Comparison of ENCODE assay signal across 8 cellular contexts in the genomic region with DNA sequence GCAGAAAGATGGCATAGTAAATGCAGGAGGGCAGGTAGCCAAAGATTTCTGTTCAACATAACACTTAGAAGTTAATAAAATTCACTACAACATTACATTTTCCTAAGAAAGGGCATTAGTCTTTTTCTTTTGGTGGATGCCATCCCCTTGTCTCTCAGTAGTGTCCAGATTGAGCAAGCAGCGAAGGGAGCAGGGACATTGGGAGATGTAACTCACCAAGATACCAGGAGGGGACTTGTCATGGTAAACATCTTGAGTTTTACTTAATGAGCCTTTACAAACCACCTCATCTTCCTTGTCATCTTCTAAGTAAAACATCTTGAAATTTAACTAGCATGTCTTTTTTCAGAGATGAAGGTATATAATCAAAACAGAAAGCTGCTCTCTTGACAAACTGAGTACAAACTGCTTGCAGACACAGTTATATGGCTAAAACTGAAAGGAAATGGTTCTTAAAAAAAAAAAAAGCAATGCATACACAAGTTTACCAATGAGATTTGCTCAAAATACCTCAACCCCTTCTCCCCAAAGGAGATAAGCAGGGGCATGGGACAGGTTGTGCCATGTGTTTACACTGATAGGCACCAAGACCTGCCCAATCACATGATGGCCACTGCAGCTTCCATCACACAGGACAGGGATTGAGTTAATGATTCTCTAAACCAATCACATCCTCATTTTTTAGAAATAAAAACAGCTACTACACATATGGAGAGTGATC. TPM values are rescaled to one million over a fixed set of nuclear protein-coding genes. Genes with fewer than 3 reads are reported as not detected.
DNase-seq lines count a peak whose midpoint lies in the region; ATAC-seq and TF ChIP-seq lines count a peak whose summit lies in the region.

No MANE protein-coding gene starts in this region.

- DNase-seq in GM23248 = peak; percentile 54
- no peak for DNase-seq in T-helper 2 cell treated with Interferon-gamma antibody and Interleukin-4, amounts not matched to agents 5 μg/mL and 100 μg/mL, for 36 hours (ENCODE audit: low spot score)
- no peak for DNase-seq in stimulated activated effector memory CD8-positive, alpha-beta T cell treated with anti-CD3 and anti-CD28 coated beads, Interleukin-12 subunit alpha, Interleukin-12 subunit beta, amount 100 ng/mL, for 72 hours (ENCODE audit: low spot score in 2 of 2)
- no peak for DNase-seq in stimulated activated CD8-positive, alpha-beta memory T cell treated with anti-CD3 and anti-CD28 coated beads, Interleukin-4, amount 100 ng/mL, for 48 hours

- no peak for ATAC-seq in gastroesophageal sphincter
- ATAC-seq in stimulated activated effector memory CD8-positive, alpha-beta T cell treated with anti-CD3 and anti-CD28 coated beads, Interleukin-12 subunit alpha, Interleukin-12 subunit beta, amount 100 ng/mL, for 72 hours = peak; percentile 37
- no peak for ATAC-seq in HG03457 (IDR thresholded peaks at IDR 0.05; ENCODE audit: unreplicated experiment)
- no peak for ATAC-seq in GM18870 (IDR thresholded peaks at IDR 0.05; ENCODE audit: unreplicated experiment)
- no peak for ATAC-seq in GM21447 (IDR thresholded peaks at IDR 0.05; ENCODE audit: unreplicated experiment)

- H3K4me3 ChIP-seq in GM23248 (peak overlapping the region; percentile 45), gastroesophageal sphincter (no peak overlapping the region)

- no peak overlapping the region for H2AFZ ChIP-seq in GM23248

- no peak for TF ChIP-seq EP300 in gastroesophageal sphincter (IDR thresholded peaks at IDR 0.05)

- peak in 1 of 4 experiments; percentile 18 for TF ChIP-seq CTCF in gastroesophageal sphincter (IDR thresholded peaks at IDR 0.05)

- peaks cover 75% of the 10 kb centered on the region for H3K4me1 ChIP-seq in GM23248 (ENCODE audit: insufficient read depth)
- H3K4me1 ChIP-seq in gastroesophageal sphincter = peaks cover 35 to 90% (median 42%) of the 10 kb centered on the region in 3 donors

- H3K4me2 ChIP-seq in GM23248 (ENCODE audit: unreplicated experiment) = peak overlapping the region; percentile 82

- peak overlapping the region; percentile 60 for H3K9ac ChIP-seq in GM23248

- peaks cover 97% of the 10 kb centered on the region for H3K79me2 ChIP-seq in GM23248 (ENCODE audit: insufficient read depth)

- 48 to 54% methylated on average over 1 of the region's 1 CpG for WGBS in GM23248 (ENCODE audit: low coverage in 1 of 2, low lambda C conversion rate in 2 of 2, missing lambda C conversion rate in 2 of 2), 2 experiments
- WGBS in gastroesophageal sphincter (ENCODE audit: low coverage in 1 of 2), 2 donors = 78 to 82% methylated on average over 1 of the region's 1 CpG

- H4K20me1 ChIP-seq in GM23248 (ENCODE audit: insufficient read depth) = no peaks in the 10 kb centered on the region

- H3K27me3 Mint-ChIP-seq in T-helper 2 cell treated with Interferon-gamma antibody and Interleukin-4, amounts not matched to agents 5 μg/mL and 100 μg/mL, for 36 hours (ENCODE audit: low read depth) = no peaks in the 10 kb centered on the region

- H3K9me3 Mint-ChIP-seq in T-helper 2 cell treated with Interferon-gamma antibody and Interleukin-4, amounts not matched to agents 5 μg/mL and 100 μg/mL, for 36 hours = no peaks in the 10 kb centered on the region
- no peaks in the 10 kb centered on the region for H3K9me3 Mint-ChIP-seq in stimulated activated effector memory CD8-positive, alpha-beta T cell treated with anti-CD3 and anti-CD28 coated beads, Interleukin-12 subunit alpha, Interleukin-12 subunit beta, amount 100 ng/mL, for 72 hours

- peak overlapping the region; percentile 87 for H3K27ac Mint-ChIP-seq in T-helper 2 cell treated with Interferon-gamma antibody and Interleukin-4, amounts not matched to agents 5 μg/mL and 100 μg/mL, for 36 hours
- peak overlapping the region; percentile 89 for H3K27ac Mint-ChIP-seq in stimulated activated effector memory CD8-positive, alpha-beta T cell treated with anti-CD3 and anti-CD28 coated beads, Interleukin-12 subunit alpha, Interleukin-12 subunit beta, amount 100 ng/mL, for 72 hours

- H3K36me3 Mint-ChIP-seq in T-helper 2 cell treated with Interferon-gamma antibody and Interleukin-4, amounts not matched to agents 5 μg/mL and 100 μg/mL, for 36 hours (ENCODE audit: low read depth) = peaks cover 15% of the 10 kb centered on the region
- H3K36me3 Mint-ChIP-seq in stimulated activated effector memory CD8-positive, alpha-beta T cell treated with anti-CD3 and anti-CD28 coated beads, Interleukin-12 subunit alpha, Interleukin-12 subunit beta, amount 100 ng/mL, for 72 hours = peaks cover 21% of the 10 kb centered on the region

- no peaks in the 10 kb centered on the region for H3K9me2 ChIP-seq in GM23248 (ENCODE audit: insufficient read depth)

- H3K36me3 ChIP-seq in GM23248 (ENCODE audit: low read depth) (no peaks in the 10 kb centered on the region), gastroesophageal sphincter (no peaks in the 10 kb centered on the region)

- peaks cover 66% of the 10 kb centered on the region for H3F3A ChIP-seq in GM23248 (ENCODE audit: insufficient read depth)

- in situ Hi-C loops in GM23248 (cut with MboI) = no loop called here

- H3K9me3 ChIP-seq in GM23248 (ENCODE audit: low read depth) (no peaks in the 10 kb centered on the region), gastroesophageal sphincter (no peaks in the 10 kb centered on the region)

- no peak for TF ChIP-seq POLR2A in gastroesophageal sphincter (IDR thresholded peaks at IDR 0.05)

- H3K27me3 ChIP-seq in GM23248 (replicated peaks; ENCODE audit: insufficient read depth) (no peaks in the 10 kb centered on the region), gastroesophageal sphincter (no peaks in the 10 kb centered on the region)

- H3K27ac ChIP-seq in GM23248 (peak overlapping the region; percentile 97), gastroesophageal sphincter (peak overlapping the region; percentile 46 to 87 (median 66))

- peaks cover 75% of the 10 kb centered on the region for H3K4me1 Mint-ChIP-seq in T-helper 2 cell treated with Interferon-gamma antibody and Interleukin-4, amounts not matched to agents 5 μg/mL and 100 μg/mL, for 36 hours (ENCODE audit: low read depth)
- H3K4me1 Mint-ChIP-seq in stimulated activated effector memory CD8-positive, alpha-beta T cell treated with anti-CD3 and anti-CD28 coated beads, Interleukin-12 subunit alpha, Interleukin-12 subunit beta, amount 100 ng/mL, for 72 hours = peaks cover 53% of the 10 kb centered on the region

- H3K4me3 Mint-ChIP-seq in T-helper 2 cell treated with Interferon-gamma antibody and Interleukin-4, amounts not matched to agents 5 μg/mL and 100 μg/mL, for 36 hours = peak overlapping the region; percentile 84
- H3K4me3 Mint-ChIP-seq in stimulated activated effector memory CD8-positive, alpha-beta T cell treated with anti-CD3 and anti-CD28 coated beads, Interleukin-12 subunit alpha, Interleukin-12 subunit beta, amount 100 ng/mL, for 72 hours = peak overlapping the region; percentile 68

RNA-seq across cellular contexts. Expression of a gene that starts 30.3 kb away (rescaled TPM):
- 29.2 and 33.9 TPM in 2 replicates for total RNA-seq in GM23248 (2014; rRNA removed; shearing (Covaris generic))
- 19.5 and 19.8 TPM in 2 replicates for polyA plus RNA-seq in GM23248 (2016; fragmentation: Nextera tagmentation; extraction: Ambion mirVana)
- 10 to 100 TPM; 17.6 to 34.3 (median 25.6) TPM for total RNA-seq in gastroesophageal sphincter
